Comparison of ENCODE assay signal across 1 cellular context in the genomic region with DNA sequence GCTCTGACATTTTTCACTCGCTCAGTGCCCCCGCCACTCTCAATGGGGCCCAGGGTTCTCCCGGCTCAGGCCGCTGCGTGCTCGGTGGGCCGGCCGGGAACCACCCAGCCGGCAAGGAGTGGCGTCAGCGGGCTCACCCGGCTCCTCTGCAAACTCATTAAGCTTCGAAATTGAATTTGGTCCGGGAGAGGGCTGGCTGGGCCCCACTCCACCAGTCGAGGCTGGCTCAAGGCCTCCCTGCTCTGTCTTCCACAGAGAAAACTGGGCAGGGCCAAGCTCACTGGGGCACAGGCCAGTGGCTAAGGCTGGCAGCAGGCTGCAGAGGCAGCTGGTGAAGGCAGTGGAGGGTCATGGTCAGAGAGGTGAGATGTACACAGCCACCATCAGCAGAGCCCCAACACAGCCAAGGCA.
TF ChIP-seq lines count a peak whose summit lies in the region.

No MANE protein-coding gene starts in this region.

TF ChIP-seq in SK-N-SH treated with all-trans-retinoic acid at 6 μM for 48 hours, 23 proteins besides CTCF, POLR2A, EP300 and RAD21 (continued from another document):
- TF ChIP-seq TSHZ2 (CRISPR knock-in tag; IDR thresholded peaks at IDR 0.05) = no peak
- TF ChIP-seq RARB (CRISPR knock-in tag; IDR thresholded peaks at IDR 0.05) = no peak
- TF ChIP-seq PATZ1 (CRISPR knock-in tag; IDR thresholded peaks at IDR 0.05; ENCODE audit: borderline replicate concordance) = no peak
- TF ChIP-seq CSDC2 (CRISPR knock-in tag; IDR thresholded peaks at IDR 0.05) = no peak
- TF ChIP-seq ZNF565 (CRISPR knock-in tag; conservative IDR thresholded peaks at IDR 0.05; ENCODE audit: low read depth) = no peak
TF ChIP-seq in SK-N-SH treated with all-trans-retinoic acid at 6 μM for 48 hours: peak in this region for 0.
